ENCODE assay signal across 37 cellular contexts in genomic region chr7:93535616-93536015, GRCh38. TPM values are rescaled to one million over a fixed set of nuclear protein-coding genes. Genes with fewer than 3 reads are reported as not detected.
"Had no signal": no experiment of that assay in that cellular context is flagged by ENCODE, and none has a peak within 500 bp of the region (broad histone marks: within the 10 kb centered on the region; RNA-seq: fewer than 3 reads in every experiment).

No MANE protein-coding gene starts in this region.

- H3K36me3 Mint-ChIP-seq: T-cell had no signal

- FAIRE-seq: RCC 7860 had no signal

- H3K9me3 ChIP-seq: SJCRH30 had no signal

- H3K27me3 Mint-ChIP-seq: T-cell had no signal

- H3K4me3 ChIP-seq: PC-9, SJCRH30, SK-N-MC had no signal

- H3K27me3 ChIP-seq: SJCRH30 had no signal

- H3K27ac Mint-ChIP-seq: T-cell had no signal

- H3K4me1 Mint-ChIP-seq: T-cell had no signal

- H2AFZ ChIP-seq: PC-9 had no signal

- ATAC-seq: Panc1, Right ventricle myocardium inferior, SK-N-SH treated with all-trans-retinoic acid at 6 μM for 48 hours, T-cell had no signal

- H3K36me3 ChIP-seq: SJCRH30 had no signal

- H3K4me2 ChIP-seq: PC-9 had no signal

- H3K9me3 Mint-ChIP-seq: T-cell had no signal

- H3K4me3 Mint-ChIP-seq: T-cell had no signal

- H3K27ac ChIP-seq: PC-9, RWPE1, SJCRH30, SK-N-MC had no signal

- DNase-seq: NCI-H1048, NCI-H1092 treated with DMSO at 0.1 percent for 48 hours, NCI-H1105 treated with DMSO at 0.1 percent for 48 hours, NCI-H1417, NCI-H1436, NCI-H146, NCI-H1694, NCI-H187, NCI-H1930, NCI-H2029 treated with DMSO at 0.1 percent for 48 hours, NCI-H2081 treated with DMSO at 0.1 percent for 48 hours, NCI-H2107, NCI-H2171, NCI-H226, NCI-H446 treated with DMSO at 0.1 percent for 48 hours, NCI-H510A, NCI-H524, NCI-H526, NCI-H69, NCI-H748 treated with DMSO at 0.1 percent for 48 hours, NCI-H82, PC-9, SHP77, SIG-M5, SJCRH30, T-cell had no signal

RNA-seq across cellular contexts. Expression of gene CALCR, which starts 38.9 kb away (rescaled TPM):
- total RNA-seq: LHCN-M2; MCF 10A; OCI-LY7; PC-9; RPMI7951; T-cell; T-helper 1 cell treated with Interleukin-12 subunit alpha and Interleukin-12 subunit beta and Interleukin-4 antibody, amounts not matched to agents 30 ng/mL and 1 ng/mL, for 36 hours had no signal
